1 cellular context compared by ENCODE assay signal in genomic region chr7:29798422-29798821, GRCh38.
TF ChIP-seq lines count a peak whose summit lies in the region.

No MANE protein-coding gene starts in this region.

TF ChIP-seq in H1, 55 proteins besides CTCF, POLR2A, EP300 and RAD21 (continued from another document):
- TF ChIP-seq RNF2 (IDR thresholded peaks at IDR 0.05; ENCODE audit: borderline replicate concordance, low read depth, low read length, missing control alignments, poor library complexity, severe bottlenecking): no peak
- TF ChIP-seq NRF1 (IDR thresholded peaks at IDR 0.05; ENCODE audit: low read depth, low read length): no peak
- no peak for TF ChIP-seq EZH2 (IDR thresholded peaks at IDR 0.05; ENCODE audit: low read depth, low read length, severe bottlenecking)
- TF ChIP-seq SRF (IDR thresholded peaks at IDR 0.05; ENCODE audit: low read depth, low read length): no peak
TF ChIP-seq in H1: peak in this region for 0.
